8 cellular contexts compared by ENCODE assay signal in genomic region chr4:112705891-112706839, GRCh38.
DNase-seq lines count a peak whose midpoint lies in the region; ATAC-seq, FAIRE-seq and TF ChIP-seq lines count a peak whose summit lies in the region.
"Not testable (repeated sequence)": the region's sequence is repeated elsewhere in the genome, so short reads cannot be mapped to it uniquely, and the experiment has no call there.

No MANE protein-coding gene starts in this region.

- H3K27ac ChIP-seq in A549: peak overlapping the region; percentile 8 to 69; a peak in 4 of 6 replicates

- not testable (repeated sequence) for FAIRE-seq in A549 (lab: Jason Lieb, UNC)

- H3K9me3 Mint-ChIP-seq in activated CD8-positive, alpha-beta T cell treated with anti-CD3 and anti-CD28 coated beads for 36 hours; dendritic cell treated with granulocyte-macrophage colony-stimulating factor and Interleukin-4, amounts not matched to agents 40 ng/mL and 50 ng/mL, for 4 days; progenitor cell of endocrine pancreas (ENCODE audit: low read depth): not testable (repeated sequence)
- peaks cover 0 to 13% (median 0%) of the 10 kb centered on the region in 6 donors for H3K9me3 Mint-ChIP-seq in immature natural killer cell

- CTCF ChIA-PET in A549 (lab: Yijun Ruan, JAX): interaction anchor here (1.7 kb wide), 1 partner anchor 59 kb away, joined by 4 read pairs; no protein-coding TSS in a partner anchor
- CTCF ChIA-PET in activated CD8-positive, alpha-beta T cell treated with anti-CD3 and anti-CD28 coated beads for 36 hours (lab: Charles Lee): interaction anchor here (1.0 to 2.0 kb wide), 2 partner anchors 59 to 69 kb away, joined by 3 to 5 read pairs; no protein-coding TSS in a partner anchor

- ATAC-seq in A549: peak; percentile 83 to 85
- ATAC-seq in GM18861 (IDR thresholded peaks at IDR 0.05; ENCODE audit: unreplicated experiment): peak; percentile 42
- ATAC-seq in HG02870 (IDR thresholded peaks at IDR 0.05; ENCODE audit: unreplicated experiment): peak; percentile 43
- ATAC-seq in activated CD8-positive, alpha-beta T cell treated with anti-CD3 and anti-CD28 coated beads for 36 hours: peak; percentile 66

- H3K9me3 ChIP-seq in A549: not testable (repeated sequence)

- TF ChIP-seq RAD21 in A549 (conservative IDR thresholded peaks at IDR 0.05 in 1 of 2, IDR thresholded peaks at IDR 0.05 in 1 of 2): not testable (repeated sequence)

- peak overlapping the region; percentile 53 for H3K4me3 ChIP-seq in A549

- not testable (repeated sequence) for TF ChIP-seq EP300 in A549 (IDR thresholded peaks at IDR 0.05)

- POLR2A ChIA-PET in A549 (lab: Yijun Ruan, JAX); activated CD8-positive, alpha-beta T cell treated with anti-CD3 and anti-CD28 coated beads for 36 hours (lab: Charles Lee): not testable (repeated sequence)

- H3K4me1 Mint-ChIP-seq in activated CD8-positive, alpha-beta T cell treated with anti-CD3 and anti-CD28 coated beads for 36 hours (ENCODE audit: low read depth): peaks cover 18% of the 10 kb centered on the region
- peaks cover 14% of the 10 kb centered on the region for H3K4me1 Mint-ChIP-seq in dendritic cell treated with granulocyte-macrophage colony-stimulating factor and Interleukin-4, amounts not matched to agents 40 ng/mL and 50 ng/mL, for 4 days (ENCODE audit: low read depth)
- H3K4me1 Mint-ChIP-seq in immature natural killer cell: peaks cover 17 to 23% of the 10 kb centered on the region in 2 donors
- not testable (repeated sequence) for H3K4me1 Mint-ChIP-seq in progenitor cell of endocrine pancreas (ENCODE audit: low read depth)

- peak overlapping the region; percentile 83 for H3K4me3 Mint-ChIP-seq in activated CD8-positive, alpha-beta T cell treated with anti-CD3 and anti-CD28 coated beads for 36 hours
- peak overlapping the region; percentile 75 for H3K4me3 Mint-ChIP-seq in dendritic cell treated with granulocyte-macrophage colony-stimulating factor and Interleukin-4, amounts not matched to agents 40 ng/mL and 50 ng/mL, for 4 days
- peak overlapping the region; percentile 82 to 89 (median 84) for H3K4me3 Mint-ChIP-seq in immature natural killer cell
- peak overlapping the region; percentile 88 for H3K4me3 Mint-ChIP-seq in progenitor cell of endocrine pancreas (ENCODE audit: low read depth)

- H3K4me2 ChIP-seq in A549: peak overlapping the region; percentile 91

- WGBS in A549 (ENCODE audit: missing lambda C conversion rate): 2% methylated on average over 17 of the region's 74 CpGs

- TF ChIP-seq CTCF in A549 (IDR thresholded peaks at IDR 0.05); activated CD8-positive, alpha-beta T cell treated with anti-CD3 and anti-CD28 coated beads for 36 hours (IDR thresholded peaks at IDR 0.05); progenitor cell of endocrine pancreas (IDR thresholded peaks at IDR 0.05; ENCODE audit: unreplicated experiment): not testable (repeated sequence)

- H3K27me3 Mint-ChIP-seq in activated CD8-positive, alpha-beta T cell treated with anti-CD3 and anti-CD28 coated beads for 36 hours: peaks cover 41% of the 10 kb centered on the region
- H3K27me3 Mint-ChIP-seq in dendritic cell treated with granulocyte-macrophage colony-stimulating factor and Interleukin-4, amounts not matched to agents 40 ng/mL and 50 ng/mL, for 4 days: peaks cover 61% of the 10 kb centered on the region
- H3K27me3 Mint-ChIP-seq in immature natural killer cell (ENCODE audit: low read depth in 3 of 3) (peaks cover 7 to 32% (median 14%) of the 10 kb centered on the region in 3 donors), progenitor cell of endocrine pancreas (peaks cover 48% of the 10 kb centered on the region)

- not testable (repeated sequence) for H3K27ac Mint-ChIP-seq in activated CD8-positive, alpha-beta T cell treated with anti-CD3 and anti-CD28 coated beads for 36 hours
- peak overlapping the region; percentile 47 for H3K27ac Mint-ChIP-seq in dendritic cell treated with granulocyte-macrophage colony-stimulating factor and Interleukin-4, amounts not matched to agents 40 ng/mL and 50 ng/mL, for 4 days
- H3K27ac Mint-ChIP-seq in immature natural killer cell: peak overlapping the region in 2 of 6 donors; percentile 2 to 22
- peak overlapping the region; percentile 12 for H3K27ac Mint-ChIP-seq in progenitor cell of endocrine pancreas

- not testable (repeated sequence) for H3K36me3 Mint-ChIP-seq in activated CD8-positive, alpha-beta T cell treated with anti-CD3 and anti-CD28 coated beads for 36 hours (ENCODE audit: low read depth); dendritic cell treated with granulocyte-macrophage colony-stimulating factor and Interleukin-4, amounts not matched to agents 40 ng/mL and 50 ng/mL, for 4 days (ENCODE audit: low read depth); immature natural killer cell; progenitor cell of endocrine pancreas (ENCODE audit: insufficient read depth)

- DNase-seq in A549 (ENCODE audit: low read depth in 1 of 2, low spot score in 1 of 2) (peak in 1 of 2 experiments; percentile 14), NCI-H2227 (lab: John Stamatoyannopoulos, UW; ENCODE audit: unreplicated experiment) (peak; percentile 35), immature natural killer cell (peak in 1 of 3 donors; percentile 3), progenitor cell of endocrine pancreas (ENCODE audit: low spot score, unreplicated experiment) (peak; percentile 13)
- DNase-seq in activated CD8-positive, alpha-beta T cell treated with anti-CD3 and anti-CD28 coated beads for 36 hours: peak; percentile 19

- H3K4me1 ChIP-seq in A549: not testable (repeated sequence)

- intact Hi-C loops in activated CD8-positive, alpha-beta T cell treated with anti-CD3 and anti-CD28 coated beads for 36 hours (cut with micrococcal nuclease); dendritic cell treated with granulocyte-macrophage colony-stimulating factor and Interleukin-4, amounts not matched to agents 40 ng/mL and 50 ng/mL, for 4 days (cut with micrococcal nuclease): not testable (repeated sequence)

- not testable (repeated sequence) for TF ChIP-seq POLR2A in A549 (IDR thresholded peaks at IDR 0.05; ENCODE audit: low read length)

TF ChIP-seq in A549, 52 proteins besides CTCF, POLR2A, EP300 and RAD21:
- 0 out of 2 replicates have a peak, but pooled peaks have one; percentile 28 for TF ChIP-seq USF2 (IDR thresholded peaks at IDR 0.05)
TF ChIP-seq in A549: peak in this region for 1; not testable (repeated sequence) for 51.
